In genomic region chr14:23321572-23322547, GRCh38 we compare ENCODE assay signal across 1 cellular context.
TF ChIP-seq lines count a peak whose summit lies in the region.

No MANE protein-coding gene starts in this region.

TF ChIP-seq in K562, 482 proteins besides CTCF, POLR2A, EP300 and RAD21 (continued from another document and continues in another):
- no peak for TF ChIP-seq HEY1 (CRISPR knock-in tag; IDR thresholded peaks at IDR 0.05; ENCODE audit: borderline replicate concordance)
- TF ChIP-seq, protein P1, sequence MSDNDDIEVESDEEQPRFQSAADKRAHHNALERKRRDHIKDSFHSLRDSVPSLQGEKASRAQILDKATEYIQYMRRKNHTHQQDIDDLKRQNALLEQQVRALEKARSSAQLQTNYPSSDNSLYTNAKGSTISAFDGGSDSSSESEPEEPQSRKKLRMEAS (CRISPR knock-in tag; IDR thresholded peaks at IDR 0.05): peak; percentile 49; the same call in 1 of the 2 replicates
- TF ChIP-seq SIN3A (IDR thresholded peaks at IDR 0.05; ENCODE audit: borderline replicate concordance in 2 of 2, control insufficient read depth in 1 of 2, low read depth in 2 of 2, low read length in 2 of 2): peak; percentile 5 to 34; a peak in 2 of 4 replicates
- peak; percentile 75; the same call in 1 of the 2 replicates for TF ChIP-seq HLTF (IDR thresholded peaks at IDR 0.05)
- TF ChIP-seq ZNF507 (tag; conservative IDR thresholded peaks at IDR 0.05): no peak
- TF ChIP-seq ZNF124 (CRISPR knock-in tag; IDR thresholded peaks at IDR 0.05): no peak
- TF ChIP-seq SRSF3 (IDR thresholded peaks at IDR 0.05; ENCODE audit: insufficient read depth, low read length): no peak
- no peak for TF ChIP-seq SAFB (IDR thresholded peaks at IDR 0.05; ENCODE audit: borderline replicate concordance, low read depth, low read length)
- peak; percentile 80 for TF ChIP-seq POLR2G (IDR thresholded peaks at IDR 0.05; ENCODE audit: low read depth, low read length)
- TF ChIP-seq ZNF408 (CRISPR knock-in tag; IDR thresholded peaks at IDR 0.05; ENCODE audit: low read depth): no peak
- 0 out of 2 replicates have a peak, but pooled peaks have one; percentile 24 for TF ChIP-seq ZC3H4 (CRISPR knock-in tag; IDR thresholded peaks at IDR 0.05; ENCODE audit: borderline replicate concordance)
- no peak for TF ChIP-seq SRSF1 (IDR thresholded peaks at IDR 0.05; ENCODE audit: low read depth, low read length)
- TF ChIP-seq PTBP1 (IDR thresholded peaks at IDR 0.05; ENCODE audit: low read depth, low read length): no peak
- TF ChIP-seq TCF15 (CRISPR knock-in tag; IDR thresholded peaks at IDR 0.05): no peak
- TF ChIP-seq GATAD2A (IDR thresholded peaks at IDR 0.05): no peak
- TF ChIP-seq, protein P2, sequence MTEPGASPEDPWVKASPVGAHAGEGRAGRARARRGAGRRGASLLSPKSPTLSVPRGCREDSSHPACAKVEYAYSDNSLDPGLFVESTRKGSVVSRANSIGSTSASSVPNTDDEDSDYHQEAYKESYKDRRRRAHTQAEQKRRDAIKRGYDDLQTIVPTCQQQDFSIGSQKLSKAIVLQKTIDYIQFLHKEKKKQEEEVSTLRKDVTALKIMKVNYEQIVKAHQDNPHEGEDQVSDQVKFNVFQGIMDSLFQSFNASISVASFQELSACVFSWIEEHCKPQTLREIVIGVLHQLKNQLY (CRISPR knock-in tag; conservative IDR thresholded peaks at IDR 0.05): no peak
- no peak for TF ChIP-seq THRB (CRISPR knock-in tag; conservative IDR thresholded peaks at IDR 0.05)
- TF ChIP-seq ZNF140 (CRISPR knock-in tag; IDR thresholded peaks at IDR 0.05): no peak
- no peak for TF ChIP-seq PURB (CRISPR knock-in tag; IDR thresholded peaks at IDR 0.05; ENCODE audit: low read depth)
- no peak for TF ChIP-seq NR3C1 (CRISPR knock-in tag; IDR thresholded peaks at IDR 0.05)
- no peak for TF ChIP-seq SIX5 (IDR thresholded peaks at IDR 0.05; ENCODE audit: borderline replicate concordance in 1 of 2, insufficient read depth in 1 of 2, low read depth in 1 of 2, low read length in 2 of 2)
- no peak for TF ChIP-seq RNF2 (IDR thresholded peaks at IDR 0.05)
- TF ChIP-seq NKRF (IDR thresholded peaks at IDR 0.05; ENCODE audit: borderline replicate concordance): peak; percentile 36; the same call in 1 of the 2 replicates
- TF ChIP-seq ZBTB26 (CRISPR knock-in tag; IDR thresholded peaks at IDR 0.05): no peak
- no peak for TF ChIP-seq KLF6 (CRISPR knock-in tag; IDR thresholded peaks at IDR 0.05; ENCODE audit: borderline replicate concordance)
- no peak for TF ChIP-seq GATAD2B (IDR thresholded peaks at IDR 0.05; ENCODE audit: borderline replicate concordance)
- TF ChIP-seq FOXK1 (CRISPR knock-in tag; IDR thresholded peaks at IDR 0.05; ENCODE audit: borderline replicate concordance): 0 out of 2 replicates have a peak, but pooled peaks have one; percentile 44
- TF ChIP-seq EHMT2 (IDR thresholded peaks at IDR 0.05): no peak
- no peak for TF ChIP-seq NUFIP1 (IDR thresholded peaks at IDR 0.05; ENCODE audit: partially characterized antibody)
- TF ChIP-seq GABPB1 (CRISPR knock-in tag; IDR thresholded peaks at IDR 0.05): no peak
- no peak for TF ChIP-seq CEBPB (tag; IDR thresholded peaks at IDR 0.05)
- TF ChIP-seq, protein P3, sequence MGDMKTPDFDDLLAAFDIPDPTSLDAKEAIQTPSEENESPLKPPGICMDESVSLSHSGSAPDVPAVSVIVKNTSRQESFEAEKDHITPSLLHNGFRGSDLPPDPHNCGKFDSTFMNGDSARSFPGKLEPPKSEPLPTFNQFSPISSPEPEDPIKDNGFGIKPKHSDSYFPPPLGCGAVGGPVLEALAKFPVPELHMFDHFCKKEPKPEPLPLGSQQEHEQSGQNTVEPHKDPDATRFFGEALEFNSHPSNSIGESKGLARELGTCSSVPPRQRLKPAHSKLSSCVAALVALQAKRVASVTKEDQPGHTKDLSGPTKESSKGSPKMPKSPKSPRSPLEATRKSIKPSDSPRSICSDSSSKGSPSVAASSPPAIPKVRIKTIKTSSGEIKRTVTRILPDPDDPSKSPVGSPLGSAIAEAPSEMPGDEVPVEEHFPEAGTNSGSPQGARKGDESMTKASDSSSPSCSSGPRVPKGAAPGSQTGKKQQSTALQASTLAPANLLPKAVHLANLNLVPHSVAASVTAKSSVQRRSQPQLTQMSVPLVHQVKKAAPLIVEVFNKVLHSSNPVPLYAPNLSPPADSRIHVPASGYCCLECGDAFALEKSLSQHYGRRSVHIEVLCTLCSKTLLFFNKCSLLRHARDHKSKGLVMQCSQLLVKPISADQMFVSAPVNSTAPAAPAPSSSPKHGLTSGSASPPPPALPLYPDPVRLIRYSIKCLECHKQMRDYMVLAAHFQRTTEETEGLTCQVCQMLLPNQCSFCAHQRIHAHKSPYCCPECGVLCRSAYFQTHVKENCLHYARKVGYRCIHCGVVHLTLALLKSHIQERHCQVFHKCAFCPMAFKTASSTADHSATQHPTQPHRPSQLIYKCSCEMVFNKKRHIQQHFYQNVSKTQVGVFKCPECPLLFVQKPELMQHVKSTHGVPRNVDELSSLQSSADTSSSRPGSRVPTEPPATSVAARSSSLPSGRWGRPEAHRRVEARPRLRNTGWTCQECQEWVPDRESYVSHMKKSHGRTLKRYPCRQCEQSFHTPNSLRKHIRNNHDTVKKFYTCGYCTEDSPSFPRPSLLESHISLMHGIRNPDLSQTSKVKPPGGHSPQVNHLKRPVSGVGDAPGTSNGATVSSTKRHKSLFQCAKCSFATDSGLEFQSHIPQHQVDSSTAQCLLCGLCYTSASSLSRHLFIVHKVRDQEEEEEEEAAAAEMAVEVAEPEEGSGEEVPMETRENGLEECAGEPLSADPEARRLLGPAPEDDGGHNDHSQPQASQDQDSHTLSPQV (IDR thresholded peaks at IDR 0.05): no peak
- no peak for TF ChIP-seq HCFC1 (IDR thresholded peaks at IDR 0.05; ENCODE audit: low read depth, low read length)
- TF ChIP-seq ARHGAP35 (IDR thresholded peaks at IDR 0.05; ENCODE audit: partially characterized antibody): no peak
- no peak for TF ChIP-seq ZNF280B (CRISPR knock-in tag; IDR thresholded peaks at IDR 0.05)
- TF ChIP-seq ZNF197 (CRISPR knock-in tag; IDR thresholded peaks at IDR 0.05; ENCODE audit: low read depth): no peak
- TF ChIP-seq FOS (IDR thresholded peaks at IDR 0.05; ENCODE audit: extremely low read depth, insufficient read length): no peak
- no peak for TF ChIP-seq ILF3 (IDR thresholded peaks at IDR 0.05; ENCODE audit: borderline replicate concordance)
- TF ChIP-seq CHAMP1 (IDR thresholded peaks at IDR 0.05): no peak
- TF ChIP-seq SNAPC5 (CRISPR knock-in tag; IDR thresholded peaks at IDR 0.05): no peak
- TF ChIP-seq ZNF77 (CRISPR knock-in tag; IDR thresholded peaks at IDR 0.05): no peak
- TF ChIP-seq GABPB2 (CRISPR knock-in tag; conservative IDR thresholded peaks at IDR 0.05): no peak
- no peak for TF ChIP-seq ZNF449 (CRISPR knock-in tag; IDR thresholded peaks at IDR 0.05)
- TF ChIP-seq HMG20B (CRISPR knock-in tag; IDR thresholded peaks at IDR 0.05): no peak
- TF ChIP-seq TAF15 (IDR thresholded peaks at IDR 0.05; ENCODE audit: low read depth, low read length): no peak
- no peak for TF ChIP-seq MTF1 (CRISPR knock-in tag; IDR thresholded peaks at IDR 0.05; ENCODE audit: borderline replicate concordance)
- TF ChIP-seq BCLAF1 (IDR thresholded peaks at IDR 0.05; ENCODE audit: borderline replicate concordance in 1 of 2, control insufficient read depth in 1 of 2, low read depth in 2 of 2, low read length in 1 of 2): no peak
